ENCODE assay signal across 18 cellular contexts in genomic region chr17:8441690-8442089, GRCh38. TPM values are rescaled to one million over a fixed set of nuclear protein-coding genes. Genes with fewer than 3 reads are reported as not detected.
A peak's percentile ranks its signal among the peaks of the same experiment; 100 is the strongest.
DNase-seq lines count a peak whose midpoint lies in the region; ATAC-seq lines count a peak whose summit lies in the region.
"Had no signal": no experiment of that assay in that cellular context is flagged by ENCODE, and none has a peak within 500 bp of the region (broad histone marks: within the 10 kb centered on the region; RNA-seq: fewer than 3 reads in every experiment).

No MANE protein-coding gene starts in this region.

- H3K36me3 Mint-ChIP-seq in stimulated activated naive CD8-positive, alpha-beta T cell treated with anti-CD3 and anti-CD28 coated beads, Interleukin-15, Interleukin-2, amounts not matched to agents 100 ng/mL and 50 ng/mL, for 24 hours (ENCODE audit: low read depth), result peaks cover 58% of the 10 kb centered on the region
- peaks cover 12% of the 10 kb centered on the region for H3K36me3 Mint-ChIP-seq in activated T-helper 1 cell treated with anti-CD3 and anti-CD28 coated beads, Interleukin-12 subunit alpha, Interleukin-12 subunit beta, Interleukin-2, Interleukin-4 antibody, amounts not matched to agents 30 ng/mL and 10 ng/mL and 1 ng/mL, durations not matched to agents 14 hours and 24 hours and 36 hours (ENCODE audit: low read depth)
- peaks cover 13% of the 10 kb centered on the region for H3K36me3 Mint-ChIP-seq in memory B cell

- ATAC-seq in stimulated activated naive CD8-positive, alpha-beta T cell treated with anti-CD3 and anti-CD28 coated beads, Interleukin-15, Interleukin-2, amounts not matched to agents 100 U/mL and 50 U/mL, for 24 hours, result no peak
- ATAC-seq in memory B cell (ENCODE audit: low read depth) (no peak), HG03025 (IDR thresholded peaks at IDR 0.05; ENCODE audit: low FRiP score, unreplicated experiment) (no peak)
- ATAC-seq: sciatic nerve had no signal

- no peaks in the 10 kb centered on the region for H3K9me3 Mint-ChIP-seq in stimulated activated naive CD8-positive, alpha-beta T cell treated with anti-CD3 and anti-CD28 coated beads, Interleukin-15, Interleukin-2, amounts not matched to agents 100 ng/mL and 50 ng/mL, for 24 hours
- H3K9me3 Mint-ChIP-seq in activated T-helper 1 cell treated with anti-CD3 and anti-CD28 coated beads, Interleukin-12 subunit alpha, Interleukin-12 subunit beta, Interleukin-2, Interleukin-4 antibody, amounts not matched to agents 30 ng/mL and 10 ng/mL and 1 ng/mL, durations not matched to agents 14 hours and 24 hours and 36 hours, result no peaks in the 10 kb centered on the region
- no peaks in the 10 kb centered on the region for H3K9me3 Mint-ChIP-seq in memory B cell

- H3K27me3 Mint-ChIP-seq in stimulated activated naive CD8-positive, alpha-beta T cell treated with anti-CD3 and anti-CD28 coated beads, Interleukin-15, Interleukin-2, amounts not matched to agents 100 ng/mL and 50 ng/mL, for 24 hours, result no peaks in the 10 kb centered on the region
- no peaks in the 10 kb centered on the region for H3K27me3 Mint-ChIP-seq in activated T-helper 1 cell treated with anti-CD3 and anti-CD28 coated beads, Interleukin-12 subunit alpha, Interleukin-12 subunit beta, Interleukin-2, Interleukin-4 antibody, amounts not matched to agents 30 ng/mL and 10 ng/mL and 1 ng/mL, durations not matched to agents 14 hours and 24 hours and 36 hours (ENCODE audit: insufficient read depth)
- no peaks in the 10 kb centered on the region for H3K27me3 Mint-ChIP-seq in memory B cell

- DNase-seq in stimulated activated naive CD8-positive, alpha-beta T cell treated with anti-CD3 and anti-CD28 coated beads, Interleukin-15, Interleukin-2, amounts not matched to agents 100 U/mL and 50 U/mL, for 24 hours, result no peak
- no peak for DNase-seq in activated T-helper 1 cell treated with anti-CD3 and anti-CD28 coated beads, Interleukin-12 subunit alpha, Interleukin-12 subunit beta, Interleukin-2, Interleukin-4 antibody, amounts not matched to agents 30 ng/mL and 10 ng/mL and 1 ng/mL, durations not matched to agents 14 hours and 24 hours and 36 hours (ENCODE audit: low spot score)
- DNase-seq in memory B cell (ENCODE audit: low spot score in 2 of 2), result no peak
- no peak for DNase-seq in HCEC 1CT
- DNase-seq in DMS79 (lab: John Stamatoyannopoulos, UW), result no peak
- DNase-seq in foreskin melanocyte, result no peak
- DNase-seq: activated CD4-positive, alpha-beta T cell treated with anti-CD3 and anti-CD28 coated beads for 4 hours; AML-193; brain microvascular endothelial cell; NCI-H1048; NCI-H526; nucleus accumbens; stimulated activated CD4-positive, alpha-beta T cell treated with anti-CD3 and anti-CD28 coated beads, Interleukin-1b, Interleukin-23, amount 100 ng/mL, for 48 hours; testis had no signal

- peak overlapping the region; percentile 54 for H3K27ac Mint-ChIP-seq in stimulated activated naive CD8-positive, alpha-beta T cell treated with anti-CD3 and anti-CD28 coated beads, Interleukin-15, Interleukin-2, amounts not matched to agents 100 ng/mL and 50 ng/mL, for 24 hours
- peak overlapping the region; percentile 9 for H3K27ac Mint-ChIP-seq in activated T-helper 1 cell treated with anti-CD3 and anti-CD28 coated beads, Interleukin-12 subunit alpha, Interleukin-12 subunit beta, Interleukin-2, Interleukin-4 antibody, amounts not matched to agents 30 ng/mL and 10 ng/mL and 1 ng/mL, durations not matched to agents 14 hours and 24 hours and 36 hours
- peak overlapping the region; percentile 26 for H3K27ac Mint-ChIP-seq in memory B cell

- intact Hi-C loops in activated T-helper 1 cell treated with anti-CD3 and anti-CD28 coated beads, Interleukin-12 subunit alpha, Interleukin-12 subunit beta, Interleukin-2, Interleukin-4 antibody, amounts not matched to agents 30 ng/mL and 10 ng/mL and 1 ng/mL, durations not matched to agents 14 hours and 24 hours and 36 hours (cut with micrococcal nuclease), result no loop called here

- peak overlapping the region; percentile 6 for H3K4me3 Mint-ChIP-seq in stimulated activated naive CD8-positive, alpha-beta T cell treated with anti-CD3 and anti-CD28 coated beads, Interleukin-15, Interleukin-2, amounts not matched to agents 100 ng/mL and 50 ng/mL, for 24 hours
- H3K4me3 Mint-ChIP-seq in activated T-helper 1 cell treated with anti-CD3 and anti-CD28 coated beads, Interleukin-12 subunit alpha, Interleukin-12 subunit beta, Interleukin-2, Interleukin-4 antibody, amounts not matched to agents 30 ng/mL and 10 ng/mL and 1 ng/mL, durations not matched to agents 14 hours and 24 hours and 36 hours, result no peak overlapping the region
- H3K4me3 Mint-ChIP-seq in memory B cell, result no peak overlapping the region

- peaks cover 66% of the 10 kb centered on the region for H3K4me1 Mint-ChIP-seq in stimulated activated naive CD8-positive, alpha-beta T cell treated with anti-CD3 and anti-CD28 coated beads, Interleukin-15, Interleukin-2, amounts not matched to agents 100 ng/mL and 50 ng/mL, for 24 hours (ENCODE audit: low read depth)
- H3K4me1 Mint-ChIP-seq in activated T-helper 1 cell treated with anti-CD3 and anti-CD28 coated beads, Interleukin-12 subunit alpha, Interleukin-12 subunit beta, Interleukin-2, Interleukin-4 antibody, amounts not matched to agents 30 ng/mL and 10 ng/mL and 1 ng/mL, durations not matched to agents 14 hours and 24 hours and 36 hours (ENCODE audit: low read depth), result peaks cover 45% of the 10 kb centered on the region
- H3K4me1 Mint-ChIP-seq in memory B cell, result peaks cover 27% of the 10 kb centered on the region

RNA-seq across cellular contexts. Expression of gene NDEL1, which starts 6.0 kb away (rescaled TPM):
- 72.4 and 75.4 TPM in 2 replicates for total RNA-seq in activated T-helper 1 cell treated with anti-CD3 and anti-CD28 coated beads, Interleukin-12 subunit alpha, Interleukin-12 subunit beta, Interleukin-2, Interleukin-4 antibody, amounts not matched to agents 30 ng/mL and 10 ng/mL and 1 ng/mL, durations not matched to agents 14 hours and 24 hours and 36 hours

RNA-seq across cellular contexts. Expression of gene RNF222, which starts 44.1 kb away (rescaled TPM):
- not detected in 2 replicates for total RNA-seq in activated T-helper 1 cell treated with anti-CD3 and anti-CD28 coated beads, Interleukin-12 subunit alpha, Interleukin-12 subunit beta, Interleukin-2, Interleukin-4 antibody, amounts not matched to agents 30 ng/mL and 10 ng/mL and 1 ng/mL, durations not matched to agents 14 hours and 24 hours and 36 hours
- total RNA-seq: dermis microvascular lymphatic vessel endothelial cell, sciatic nerve had no signal

RNA-seq across cellular contexts. Expression of gene RPL26, which starts 58.7 kb away (rescaled TPM):
- total RNA-seq in activated T-helper 1 cell treated with anti-CD3 and anti-CD28 coated beads, Interleukin-12 subunit alpha, Interleukin-12 subunit beta, Interleukin-2, Interleukin-4 antibody, amounts not matched to agents 30 ng/mL and 10 ng/mL and 1 ng/mL, durations not matched to agents 14 hours and 24 hours and 36 hours, result 2,163 and 2,185 TPM in 2 replicates
